In genomic region chr16:16120382-16121184, GRCh38 we compare ENCODE assay signal across 9 cellular contexts.
A peak's percentile ranks its signal among the peaks of the same experiment; 100 is the strongest.
DNase-seq lines count a peak whose midpoint lies in the region; ATAC-seq and TF ChIP-seq lines count a peak whose summit lies in the region.
"Had no signal": no experiment of that assay in that cellular context is flagged by ENCODE, and none has a peak within 500 bp of the region (broad histone marks: within the 10 kb centered on the region; RNA-seq: fewer than 3 reads in every experiment).

No MANE protein-coding gene starts in this region.

- no peak overlapping the region for H3K4me3 ChIP-seq in testis

- POLR2A ChIA-PET in WTC11 (lab: Charles Lee) = no interaction called here

- no peaks in the 10 kb centered on the region for H3K9me3 ChIP-seq in testis

- no peak for TF ChIP-seq CTCF in WTC11 (IDR thresholded peaks at IDR 0.05)
- no peak for TF ChIP-seq CTCF in testis (IDR thresholded peaks at IDR 0.05)

- no peaks in the 10 kb centered on the region for H3K27me3 Mint-ChIP-seq in WTC11 (ENCODE audit: low read depth)

- H3K36me3 Mint-ChIP-seq in WTC11 = peaks cover 82% of the 10 kb centered on the region

- no peaks in the 10 kb centered on the region for H3K36me3 ChIP-seq in testis (ENCODE audit: low read depth, missing control alignments)

- peaks cover 4% of the 10 kb centered on the region for H3K4me1 ChIP-seq in testis

- ATAC-seq in WTC11 (no peak), GM19452 (IDR thresholded peaks at IDR 0.05; ENCODE audit: unreplicated experiment) (no peak), HG02763 (IDR thresholded peaks at IDR 0.05; ENCODE audit: unreplicated experiment) (no peak)

- intact Hi-C loops in testis (cut with DNase I; ENCODE audit: low total_unique reads) = no loop called here

- H3K27ac Mint-ChIP-seq in WTC11 = peak overlapping the region; percentile 4; the same call in 1 of the 2 replicates

- no peak for TF ChIP-seq POLR2A in testis (IDR thresholded peaks at IDR 0.05)

- no peaks in the 10 kb centered on the region for H3K27me3 ChIP-seq in testis

- no peak overlapping the region for H3K4me3 Mint-ChIP-seq in WTC11

- no peaks in the 10 kb centered on the region for H3K4me1 Mint-ChIP-seq in WTC11

- peaks cover 11% of the 10 kb centered on the region for H3K9me3 Mint-ChIP-seq in WTC11

- no peak overlapping the region for H3K27ac ChIP-seq in testis

- 68 to 81% methylated on average over 17 of the region's 17 CpGs for WGBS in testis, 2 donors

- CTCF ChIA-PET in WTC11 (lab: Charles Lee) = no interaction called here

- DNase-seq in NCI-H1105 (lab: John Stamatoyannopoulos, UW) (peak; percentile 91), NCI-H1105 treated with DMSO at 0.1 percent for 48 hours (lab: John Stamatoyannopoulos, UW) (no peak), WTC11 (ENCODE audit: low spot score) (no peak), inferior parietal cortex (ENCODE audit: extremely low spot score) (peak; percentile 60), testis (peak; percentile 93), activated gamma-delta T cell treated with Interleukin-2 at 50 U/mL for 16 hours (no peak)
- DNase-seq: stimulated activated naive CD4-positive, alpha-beta T cell treated with Interleukin-2 at 50 U/mL for 16 hours had no signal

TF ChIP-seq in WTC11, 78 proteins besides CTCF, POLR2A, EP300 and RAD21:
- no peak for TF ChIP-seq JAZF1 (CRISPR knock-in tag; IDR thresholded peaks at IDR 0.05)
- no peak for TF ChIP-seq ZNF416 (CRISPR knock-in tag; IDR thresholded peaks at IDR 0.05)

Comparison
In these comparisons a context has a peak if more than half of its experiments do, and no peak if none do; other contexts are left out.
1. DNase-seq: peak in NCI-H1105 (single experiment), inferior parietal cortex (single experiment) and testis (single experiment); none in NCI-H1105 treated with DMSO at 0.1 percent for 48 hours (single experiment), WTC11 (single experiment) and activated gamma-delta T cell treated with Interleukin-2 at 50 U/mL for 16 hours (single experiment).